Comparison of ENCODE assay signal across 20 cellular contexts in genomic region chr4:139642364-139642763, GRCh38. TPM values are rescaled to one million over a fixed set of nuclear protein-coding genes. Genes with fewer than 3 reads are reported as not detected.
DNase-seq lines count a peak whose midpoint lies in the region; ATAC-seq and TF ChIP-seq lines count a peak whose summit lies in the region.
"Had no signal": no experiment of that assay in that cellular context is flagged by ENCODE, and none has a peak within 500 bp of the region (broad histone marks: within the 10 kb centered on the region; RNA-seq: fewer than 3 reads in every experiment).

No MANE protein-coding gene starts in this region.

- H3K27me3 ChIP-seq in prostate gland (replicated peaks; ENCODE audit: insufficient read depth): no peaks in the 10 kb centered on the region
- H3K27me3 ChIP-seq: pancreas had no signal

- 62% methylated on average over 2 of the region's 2 CpGs for WGBS in prostate gland

- no peaks in the 10 kb centered on the region for H3K9me3 ChIP-seq in prostate gland
- H3K9me3 ChIP-seq: pancreas had no signal

- ATAC-seq in GM18909 (IDR thresholded peaks at IDR 0.05; ENCODE audit: poor library complexity, unreplicated experiment) (no peak), HG03520 (IDR thresholded peaks at IDR 0.05; ENCODE audit: unreplicated experiment) (no peak)
- ATAC-seq: Panc1, pancreas had no signal

- H3K27ac ChIP-seq in prostate gland: no peak overlapping the region
- H3K27ac ChIP-seq: pancreas, skin epidermis had no signal

- no peak for TF ChIP-seq CTCF in cardiac fibroblast (IDR thresholded peaks at IDR 0.05; ENCODE audit: low read depth, low read length)
- no peak for TF ChIP-seq CTCF in prostate gland (IDR thresholded peaks at IDR 0.05)

- H3K4me1 ChIP-seq in prostate gland (replicated peaks): no peaks in the 10 kb centered on the region
- H3K4me1 ChIP-seq: pancreas had no signal

- H3K36me3 ChIP-seq in prostate gland: no peaks in the 10 kb centered on the region
- H3K36me3 ChIP-seq: pancreas had no signal

- intact Hi-C loops in prostate gland (cut with DNase I): no loop called here

- H3K4me3 ChIP-seq in cardiac fibroblast (replicated peaks in 1 of 2; ENCODE audit: low read depth in 2 of 2, low read length in 2 of 2) (no peak overlapping the region), prostate gland (no peak overlapping the region)
- H3K4me3 ChIP-seq: pancreas, skin epidermis had no signal

- DNase-seq in AG08395 (ENCODE audit: low spot score): peak; percentile 32
- DNase-seq in HS-27A (ENCODE audit: low read depth): peak; percentile 54
- peak; percentile 50 to 65 for DNase-seq in cardiac fibroblast (ENCODE audit: low read depth in 2 of 2)
- peak; percentile 86 for DNase-seq in iris pigment epithelial cell (ENCODE audit: low read depth)
- DNase-seq in activated CD4-positive, alpha-beta T cell treated with anti-CD3 and anti-CD28 coated beads, Interleukin-2, amount 50 U/mL, for 4 hours: no peak
- DNase-seq in prostate gland (ENCODE audit: low spot score): no peak
- DNase-seq: activated CD4-positive, alpha-beta T cell treated with anti-CD3 and anti-CD28 coated beads for 48 hours; activated CD8-positive, alpha-beta memory T cell treated with anti-CD3 and anti-CD28 coated beads, Interleukin-2, amount 50 U/mL, for 48 hours; activated effector memory CD4-positive, alpha-beta T cell treated with anti-CD3 and anti-CD28 coated beads, Interleukin-2, amount 50 U/mL, for 16 hours; amniotic stem cell; CD8-positive, alpha-beta memory T cell; H7; NCI-H1417 treated with DMSO at 0.1 percent for 48 hours; NCI-H2171 treated with DMSO at 0.1 percent for 48 hours; pancreas; stimulated activated CD4-positive, alpha-beta T cell treated with anti-CD3 and anti-CD28 coated beads, Interleukin-4, amount 100 ng/mL, for 1 hour had no signal

- TF ChIP-seq POLR2A in prostate gland (IDR thresholded peaks at IDR 0.05): no peak

RNA-seq across cellular contexts. Expression of gene MGST2, which starts 23.3 kb away (rescaled TPM):
- total RNA-seq in prostate gland: 100 to 1,000 TPM; 101 to 135 TPM

Comparison
In these comparisons a context has a peak if more than half of its experiments do, and no peak if none do; other contexts are left out.
1. DNase-seq: peak in AG08395 (single experiment), HS-27A (single experiment), cardiac fibroblast (2 of 2) and iris pigment epithelial cell (single experiment); none in activated CD4-positive, alpha-beta T cell treated with anti-CD3 and anti-CD28 coated beads, Interleukin-2, amount 50 U/mL, for 4 hours (0 of 2) and prostate gland (single experiment).